Comparison of ENCODE assay signal across 9 cellular contexts in genomic region chr9:16039103-16039987, GRCh38.
DNase-seq lines count a peak whose midpoint lies in the region; ATAC-seq and TF ChIP-seq lines count a peak whose summit lies in the region.
"Had no signal": no experiment of that assay in that cellular context is flagged by ENCODE, and none has a peak within 500 bp of the region (broad histone marks: within the 10 kb centered on the region; RNA-seq: fewer than 3 reads in every experiment).

No MANE protein-coding gene starts in this region.

- H3K4me3 Mint-ChIP-seq in activated naive CD8-positive, alpha-beta T cell treated with anti-CD3 and anti-CD28 coated beads for 36 hours = no peak overlapping the region

- no peaks in the 10 kb centered on the region for H3K79me2 ChIP-seq in SK-N-SH (ENCODE audit: insufficient read depth)

- H3K4me1 ChIP-seq in right lobe of liver (no peaks in the 10 kb centered on the region), SK-N-SH (ENCODE audit: control insufficient read depth in 1 of 2, insufficient read depth in 2 of 2, low read depth in 1 of 2, low read length in 1 of 2) (peaks cover 0 to 8% of the 10 kb centered on the region in 2 experiments; a peak in 2 of 4 replicates), foreskin keratinocyte (no peaks in the 10 kb centered on the region)

- no peak overlapping the region for H3K9ac ChIP-seq in SK-N-SH

- H3K9me3 Mint-ChIP-seq in activated naive CD8-positive, alpha-beta T cell treated with anti-CD3 and anti-CD28 coated beads for 36 hours = no peaks in the 10 kb centered on the region

- H3K4me3 ChIP-seq in right lobe of liver = no peak overlapping the region
- H3K4me3 ChIP-seq in SK-N-SH (ENCODE audit: low read depth in 2 of 2, low read length in 1 of 2) = no peak overlapping the region

- H3K36me3 ChIP-seq in right lobe of liver = no peaks in the 10 kb centered on the region
- H3K36me3 ChIP-seq in SK-N-SH (replicated peaks in 1 of 2; ENCODE audit: control insufficient read depth in 1 of 2, insufficient read depth in 2 of 2, low read length in 1 of 2) = peaks cover 0 to 4% of the 10 kb centered on the region in 2 experiments

- ATAC-seq in HG02870 (IDR thresholded peaks at IDR 0.05; ENCODE audit: unreplicated experiment) = peak; percentile 69
- ATAC-seq in right lobe of liver = peak in 1 of 4 donors; percentile 46
- no peak for ATAC-seq in HG02970 (IDR thresholded peaks at IDR 0.05; ENCODE audit: low FRiP score, unreplicated experiment)
- no peak for ATAC-seq in esophagus mucosa
- no peak for ATAC-seq in foreskin keratinocyte

- WGBS in right lobe of liver (ENCODE audit: insufficient coverage, low coverage, low lambda C conversion rate, missing lambda C conversion rate) = 37% methylated on average over 10 of the region's 12 CpGs
- WGBS in SK-N-SH (ENCODE audit: low lambda C conversion rate) = 80% methylated on average over 12 of the region's 12 CpGs

- H3K4me1 Mint-ChIP-seq in activated naive CD8-positive, alpha-beta T cell treated with anti-CD3 and anti-CD28 coated beads for 36 hours = peaks cover 11% of the 10 kb centered on the region

- no peak for TF ChIP-seq EP300 in SK-N-SH (IDR thresholded peaks at IDR 0.05; ENCODE audit: borderline replicate concordance in 1 of 2, low read depth in 1 of 2, low read length in 1 of 2)

- H3K27ac ChIP-seq in right lobe of liver (no peak overlapping the region), SK-N-SH (ENCODE audit: low read depth in 2 of 2, low read length in 1 of 2) (no peak overlapping the region), foreskin keratinocyte (no peak overlapping the region)

- no peaks in the 10 kb centered on the region for H3K9me2 ChIP-seq in SK-N-SH

- H3K4me2 ChIP-seq in SK-N-SH = no peak overlapping the region

- intact Hi-C loops in right lobe of liver (cut with DNase I) = no loop called here

- H3K27ac Mint-ChIP-seq in activated naive CD8-positive, alpha-beta T cell treated with anti-CD3 and anti-CD28 coated beads for 36 hours = peak overlapping the region; percentile 47

- TF ChIP-seq POLR2A in right lobe of liver (IDR thresholded peaks at IDR 0.05) = no peak

- H3F3A ChIP-seq in SK-N-SH (replicated peaks; ENCODE audit: insufficient read depth) = no peaks in the 10 kb centered on the region

- POLR2A ChIA-PET in SK-N-SH (lab: Yijun Ruan, JAX) = no interaction called here

- DNase-seq in GDM1 (lab: John Stamatoyannopoulos, UW) (peak; percentile 22), right lobe of liver (no peak), SK-N-SH (no peak), foreskin keratinocyte (no peak)
- DNase-seq in activated naive CD8-positive, alpha-beta T cell treated with anti-CD3 and anti-CD28 coated beads for 36 hours = peak; percentile 20
- DNase-seq: NCI-H1092 treated with DMSO at 0.1 percent for 48 hours had no signal

- no peaks in the 10 kb centered on the region for H3K9me3 ChIP-seq in right lobe of liver
- H3K9me3 ChIP-seq in SK-N-SH = peaks cover 11% of the 10 kb centered on the region

- H3K36me3 Mint-ChIP-seq in activated naive CD8-positive, alpha-beta T cell treated with anti-CD3 and anti-CD28 coated beads for 36 hours = no peaks in the 10 kb centered on the region

- peak in 3 of 4 donors; percentile 11 to 27 (median 21) for TF ChIP-seq CTCF in right lobe of liver (IDR thresholded peaks at IDR 0.05)
- no peak for TF ChIP-seq CTCF in SK-N-SH (IDR thresholded peaks at IDR 0.05)
- no peak for TF ChIP-seq CTCF in foreskin keratinocyte (conservative IDR thresholded peaks at IDR 0.05)

- CTCF ChIA-PET in SK-N-SH (lab: Yijun Ruan, JAX) = interaction anchor here (0.6 to 1.4 kb wide), 4 partner anchors 12 to 1034 kb away, joined by 3 read pairs; no protein-coding TSS in a partner anchor

- no peaks in the 10 kb centered on the region for H3K27me3 Mint-ChIP-seq in activated naive CD8-positive, alpha-beta T cell treated with anti-CD3 and anti-CD28 coated beads for 36 hours

- no peaks in the 10 kb centered on the region for H3K27me3 ChIP-seq in right lobe of liver
- no peaks in the 10 kb centered on the region for H3K27me3 ChIP-seq in SK-N-SH (ENCODE audit: insufficient read depth)
- no peaks in the 10 kb centered on the region for H3K27me3 ChIP-seq in foreskin keratinocyte

- no peaks in the 10 kb centered on the region for H4K20me1 ChIP-seq in SK-N-SH (ENCODE audit: insufficient read depth)

- no peak for TF ChIP-seq RAD21 in SK-N-SH (IDR thresholded peaks at IDR 0.05; ENCODE audit: low read length)

- H2AFZ ChIP-seq in SK-N-SH (ENCODE audit: low read depth) = no peak overlapping the region

TF ChIP-seq in SK-N-SH, 30 proteins besides CTCF, POLR2A, EP300 and RAD21:
- TF ChIP-seq REST (IDR thresholded peaks at IDR 0.05; ENCODE audit: low read depth, low read length) = no peak
- TF ChIP-seq GATA2 (CRISPR knock-in tag; IDR thresholded peaks at IDR 0.05) = no peak
- TF ChIP-seq ELF1 (IDR thresholded peaks at IDR 0.05) = no peak
- no peak for TF ChIP-seq CHD2 (IDR thresholded peaks at IDR 0.05; ENCODE audit: low read length, partially characterized antibody)
- TF ChIP-seq POLR2AphosphoS5 (IDR thresholded peaks at IDR 0.05; ENCODE audit: low read depth, low read length) = no peak
- no peak for TF ChIP-seq RFX5 (IDR thresholded peaks at IDR 0.05; ENCODE audit: low read length)
- TF ChIP-seq IRF3 (IDR thresholded peaks at IDR 0.05; ENCODE audit: low read depth, low read length) = no peak
- no peak for TF ChIP-seq USF1 (IDR thresholded peaks at IDR 0.05; ENCODE audit: borderline replicate concordance, low read depth)
- TF ChIP-seq NRF1 (IDR thresholded peaks at IDR 0.05; ENCODE audit: low read depth, low read length) = no peak
- no peak for TF ChIP-seq PBX3 (IDR thresholded peaks at IDR 0.05)
TF ChIP-seq in SK-N-SH: peak in this region for 0.

Comparison
In these comparisons a context has a peak if more than half of its experiments do, and no peak if none do; other contexts are left out.
1. DNase-seq: peak in GDM1 (single experiment) and activated naive CD8-positive, alpha-beta T cell treated with anti-CD3 and anti-CD28 coated beads for 36 hours (single experiment); none in right lobe of liver (0 of 3), SK-N-SH (single experiment) and foreskin keratinocyte (0 of 2).
2. CTCF ChIP-seq: peak in right lobe of liver (3 of 4); none in SK-N-SH (single experiment) and foreskin keratinocyte (single experiment).